24 cellular contexts compared by ENCODE assay signal in the genomic region with DNA sequence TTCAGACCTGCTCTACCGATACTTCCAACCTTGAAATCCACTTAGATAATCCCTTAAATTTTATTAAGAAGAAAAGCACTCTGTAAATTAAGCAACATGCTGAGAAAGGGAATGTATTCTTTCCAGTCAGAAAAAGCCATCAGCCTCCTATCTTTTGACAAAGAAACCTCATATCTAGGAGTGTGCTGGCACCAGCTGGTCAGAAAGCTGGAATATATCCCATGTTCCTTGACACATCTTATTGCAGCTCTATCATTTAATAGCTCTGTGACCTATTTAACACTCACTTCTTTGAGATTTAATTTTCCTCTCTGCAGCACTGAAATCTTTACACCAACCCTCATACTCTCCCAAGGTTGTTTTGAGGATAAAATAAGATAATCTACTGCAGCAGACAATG.
"Had no signal": no experiment of that assay in that cellular context is flagged by ENCODE, and none has a peak within 500 bp of the region (broad histone marks: within the 10 kb centered on the region; RNA-seq: fewer than 3 reads in every experiment).

No MANE protein-coding gene starts in this region.

- H3K4me3 ChIP-seq: pancreas, prostate gland, right lobe of liver, sigmoid colon, stomach, thoracic aorta, thyroid gland, tibial nerve, upper lobe of left lung, vagina had no signal

- H3K4me1 ChIP-seq: prostate gland, tibial nerve had no signal

- DNase-seq: nephron progenitor cell; nucleus accumbens; pancreas; retina; right lobe of liver; sigmoid colon; small intestine; stimulated activated CD4-positive, alpha-beta T cell treated with anti-CD3 and anti-CD28 coated beads, Interleukin-15, amount 100 ng/mL, for 24 hours; stimulated activated CD4-positive, alpha-beta T cell treated with anti-CD3 and anti-CD28 coated beads, Interleukin-2, amount 100 ng/mL, for 24 hours; stimulated activated CD4-positive, alpha-beta T cell treated with anti-CD3 and anti-CD28 coated beads, Interleukin-2, amount 100 ng/mL, for 48 hours; stimulated activated CD4-positive, alpha-beta T cell treated with anti-CD3 and anti-CD28 coated beads, Interleukin-4, amount 100 ng/mL, for 24 hours; stimulated activated naive B cell treated with anti-CD40 and anti-IgM and Interleukin-4, amounts not matched to agents 10 μg/mL and 1 μg/mL and 100 μg/mL, for 72 hours; stimulated activated naive CD4-positive, alpha-beta T cell treated with Interleukin-2 at 50 U/mL for 16 hours; stomach; trophoblast cell had no signal

- H3K27me3 ChIP-seq: pancreas, right lobe of liver, sigmoid colon, thyroid gland, tibial nerve, upper lobe of left lung, vagina had no signal

- H3K27ac ChIP-seq: neutrophil, pancreas, prostate gland, right lobe of liver, sigmoid colon, stomach, thoracic aorta, thyroid gland, tibial nerve, upper lobe of left lung, vagina had no signal

- H3K9me3 ChIP-seq: neutrophil, pancreas, prostate gland, right lobe of liver, sigmoid colon, stomach, thoracic aorta, thyroid gland, tibial nerve, upper lobe of left lung, vagina had no signal

- H3K36me3 ChIP-seq: neutrophil, pancreas, prostate gland, right lobe of liver, sigmoid colon, stomach, thoracic aorta, thyroid gland, tibial nerve, upper lobe of left lung, vagina had no signal

- ATAC-seq: natural killer cell treated with Interleukin-12 subunit alpha and Interleukin-12 subunit beta and Interleukin-15 and Interleukin-18, amount 100 ng/mL, for 72 hours; pancreas; right lobe of liver; stimulated activated effector memory CD8-positive, alpha-beta T cell treated with anti-CD3 and anti-CD28 coated beads, Interleukin-12 subunit alpha, Interleukin-12 subunit beta, amount 100 ng/mL, for 72 hours; stimulated activated naive B cell treated with anti-CD40 and anti-IgM and Interleukin-4, amounts not matched to agents 10 μg/mL and 1 μg/mL and 100 μg/mL, for 72 hours had no signal
